1 cellular context compared by ENCODE assay signal in the genomic region with DNA sequence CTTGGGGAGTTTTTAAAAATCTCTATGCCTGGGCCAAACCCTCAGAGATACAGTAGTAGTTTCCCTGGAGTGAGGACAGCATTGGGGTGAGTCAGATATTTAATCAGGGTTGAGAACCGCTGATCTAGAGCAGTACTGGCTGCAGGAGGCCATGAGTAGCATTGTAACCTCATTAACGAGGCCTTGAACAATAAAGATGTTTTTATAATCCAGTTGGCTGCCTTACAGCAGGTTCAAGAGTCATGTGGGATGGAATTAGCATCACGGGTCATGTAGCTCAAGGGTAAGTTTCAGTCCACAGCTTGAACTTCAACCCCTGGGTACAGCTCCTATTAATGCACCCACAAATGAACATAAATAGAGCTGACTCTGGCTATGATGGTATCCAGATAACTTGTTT.
TF ChIP-seq lines count a peak whose summit lies in the region.

No MANE protein-coding gene starts in this region.

TF ChIP-seq in IMR-90, 13 proteins besides CTCF, POLR2A, EP300 and RAD21 (continued from another document):
- TF ChIP-seq, protein P1, sequence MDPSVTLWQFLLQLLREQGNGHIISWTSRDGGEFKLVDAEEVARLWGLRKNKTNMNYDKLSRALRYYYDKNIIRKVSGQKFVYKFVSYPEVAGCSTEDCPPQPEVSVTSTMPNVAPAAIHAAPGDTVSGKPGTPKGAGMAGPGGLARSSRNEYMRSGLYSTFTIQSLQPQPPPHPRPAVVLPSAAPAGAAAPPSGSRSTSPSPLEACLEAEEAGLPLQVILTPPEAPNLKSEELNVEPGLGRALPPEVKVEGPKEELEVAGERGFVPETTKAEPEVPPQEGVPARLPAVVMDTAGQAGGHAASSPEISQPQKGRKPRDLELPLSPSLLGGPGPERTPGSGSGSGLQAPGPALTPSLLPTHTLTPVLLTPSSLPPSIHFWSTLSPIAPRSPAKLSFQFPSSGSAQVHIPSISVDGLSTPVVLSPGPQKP (IDR thresholded peaks at IDR 0.05; ENCODE audit: borderline replicate concordance, low read depth, low read length), result no peak
- TF ChIP-seq CEBPB (IDR thresholded peaks at IDR 0.05; ENCODE audit: low read depth, low read length), result no peak
TF ChIP-seq in IMR-90: peak in this region for 0.
